21 cellular contexts compared by ENCODE assay signal in the genomic region with DNA sequence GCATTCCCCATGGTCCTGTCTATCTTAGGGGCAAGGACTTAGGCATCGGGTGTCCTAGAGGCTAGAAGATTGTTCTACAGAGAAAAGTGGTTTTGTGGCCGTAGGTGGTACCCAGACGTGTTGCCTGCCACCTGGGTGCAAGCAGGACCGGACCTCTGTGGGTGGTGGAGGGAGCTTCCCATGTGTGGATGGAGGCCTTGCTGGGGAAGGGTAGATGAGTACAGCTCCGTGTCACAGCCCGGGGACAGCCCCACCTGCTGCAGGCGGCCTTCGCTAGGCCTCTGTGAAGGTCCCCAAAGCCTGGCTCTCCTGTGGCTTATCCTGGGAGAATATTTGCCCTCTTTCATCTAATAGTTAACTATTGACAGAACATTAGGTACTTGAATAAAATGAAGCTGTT. TPM values are rescaled to one million over a fixed set of nuclear protein-coding genes. Genes with fewer than 3 reads are reported as not detected.
DNase-seq lines count a peak whose midpoint lies in the region; ATAC-seq, FAIRE-seq and TF ChIP-seq lines count a peak whose summit lies in the region.
"Had no signal": no experiment of that assay in that cellular context is flagged by ENCODE, and none has a peak within 500 bp of the region (broad histone marks: within the 10 kb centered on the region; RNA-seq: fewer than 3 reads in every experiment).

No MANE protein-coding gene starts in this region.

- H3K4me1 ChIP-seq in astrocyte (ENCODE audit: insufficient read depth, low read length) (peaks cover 17% of the 10 kb centered on the region), mesendoderm (ENCODE audit: control insufficient read depth, low read depth, low read length) (peaks cover 2% of the 10 kb centered on the region), upper lobe of left lung (peaks cover 3 to 32% (median 29%) of the 10 kb centered on the region in 4 donors)

- no peak overlapping the region for H3K4me3 ChIP-seq in astrocyte (ENCODE audit: insufficient read depth, low read depth, low read length)
- no peak overlapping the region for H3K4me3 ChIP-seq in mesendoderm (ENCODE audit: low read length)
- no peak overlapping the region for H3K4me3 ChIP-seq in upper lobe of left lung
- H3K4me3 ChIP-seq: GM12878 had no signal

- TF ChIP-seq CTCF in natural killer cell (IDR thresholded peaks at IDR 0.05): no peak
- no peak for TF ChIP-seq CTCF in astrocyte (IDR thresholded peaks at IDR 0.05; ENCODE audit: insufficient read depth, low read depth, low read length)
- no peak for TF ChIP-seq CTCF in upper lobe of left lung (IDR thresholded peaks at IDR 0.05)

- FAIRE-seq in astrocyte (lab: Jason Lieb, UNC) (no peak), GM12892 (lab: Jason Lieb, UNC) (no peak)
- FAIRE-seq: GM12878, GM19239, H1 had no signal

- H3K18ac ChIP-seq in mesendoderm (ENCODE audit: low read length): no peak overlapping the region

- H3K9me3 ChIP-seq in astrocyte (ENCODE audit: insufficient read depth, low read depth, low read length): no peaks in the 10 kb centered on the region
- peaks cover 0 to 4% (median 0%) of the 10 kb centered on the region in 4 donors for H3K9me3 ChIP-seq in upper lobe of left lung

- no peak overlapping the region for H2BK5ac ChIP-seq in mesendoderm (ENCODE audit: low read length)

- no peak overlapping the region for H3K4ac ChIP-seq in mesendoderm (ENCODE audit: low read depth, low read length)

- H3K36me3 Mint-ChIP-seq in natural killer cell treated with Interleukin-12 subunit alpha and Interleukin-12 subunit beta and Interleukin-15 and Interleukin-18, amount 100 ng/mL, for 72 hours: no peaks in the 10 kb centered on the region
- H3K36me3 Mint-ChIP-seq in natural killer cell (no peaks in the 10 kb centered on the region), astrocyte (ENCODE audit: low read depth, unreplicated experiment) (peaks cover 12% of the 10 kb centered on the region)
- H3K36me3 Mint-ChIP-seq in effector memory CD8-positive, alpha-beta T cell (ENCODE audit: insufficient read depth): no peaks in the 10 kb centered on the region

- no peak for DNase-seq in natural killer cell treated with Interleukin-12 subunit alpha and Interleukin-12 subunit beta and Interleukin-15 and Interleukin-18, amount 100 ng/mL, for 72 hours (ENCODE audit: low spot score)
- DNase-seq in natural killer cell: no peak
- no peak for DNase-seq in astrocyte (ENCODE audit: low read depth)
- DNase-seq in mesendoderm: no peak
- DNase-seq in upper lobe of left lung: peak in 1 of 2 donors; percentile 33
- DNase-seq in cortex of kidney (lab: John Stamatoyannopoulos, UW): no peak
- DNase-seq in GM12892 (ENCODE audit: insufficient read length): no peak
- DNase-seq in effector memory CD8-positive, alpha-beta T cell: no peak
- DNase-seq: Calu3; CD4-positive, alpha-beta memory T cell; GF-D8; NCI-H1417 treated with DMSO at 0.1 percent for 48 hours; NCI-H187 treated with DMSO at 0.1 percent for 48 hours; NCI-H2227 treated with DMSO at 0.1 percent for 48 hours; NCI-H524; NCI-H82; SIG-M5 had no signal

- no peak overlapping the region for H3K56ac ChIP-seq in mesendoderm (ENCODE audit: low read length)

- no peak overlapping the region for H2BK120ac ChIP-seq in mesendoderm (ENCODE audit: low read depth, low read length)

- H3K79me2 ChIP-seq in astrocyte (ENCODE audit: insufficient read depth, low read length) (peaks cover 88% of the 10 kb centered on the region), mesendoderm (ENCODE audit: control insufficient read depth, insufficient read depth, low read length) (no peaks in the 10 kb centered on the region)

- peaks cover 10% of the 10 kb centered on the region for H3K79me1 ChIP-seq in mesendoderm (ENCODE audit: low read length)

- H3K27ac ChIP-seq in astrocyte (ENCODE audit: low read depth, low read length) (no peak overlapping the region), mesendoderm (ENCODE audit: low read depth, low read length) (no peak overlapping the region), upper lobe of left lung (peak overlapping the region in 3 of 4 donors; percentile 0 to 69 (median 42))

- H2BK15ac ChIP-seq in mesendoderm (replicated peaks; ENCODE audit: low read depth): no peak overlapping the region

- H2AFZ ChIP-seq in astrocyte (ENCODE audit: low read depth, low read length): no peak overlapping the region

- H4K5ac ChIP-seq in mesendoderm (ENCODE audit: low read length): no peak overlapping the region

- H4K8ac ChIP-seq in mesendoderm (ENCODE audit: low read depth, low read length): no peak overlapping the region

- H3K27me3 Mint-ChIP-seq in natural killer cell treated with Interleukin-12 subunit alpha and Interleukin-12 subunit beta and Interleukin-15 and Interleukin-18, amount 100 ng/mL, for 72 hours: no peaks in the 10 kb centered on the region
- no peaks in the 10 kb centered on the region for H3K27me3 Mint-ChIP-seq in natural killer cell (ENCODE audit: low read depth in 2 of 2)
- H3K27me3 Mint-ChIP-seq in astrocyte (ENCODE audit: low read depth, unreplicated experiment): no peaks in the 10 kb centered on the region
- peaks cover 0 to 6% of the 10 kb centered on the region in 2 donors for H3K27me3 Mint-ChIP-seq in effector memory CD8-positive, alpha-beta T cell
- H3K27me3 Mint-ChIP-seq: B cell had no signal

- peak overlapping the region; percentile 39 for H3K23ac ChIP-seq in mesendoderm (ENCODE audit: low read length)

- peaks cover 2% of the 10 kb centered on the region for H3K36me3 ChIP-seq in astrocyte (ENCODE audit: insufficient read depth, low read length)
- no peaks in the 10 kb centered on the region for H3K36me3 ChIP-seq in mesendoderm (ENCODE audit: control insufficient read depth, insufficient read depth, low read length)
- no peaks in the 10 kb centered on the region for H3K36me3 ChIP-seq in upper lobe of left lung

- H3K9ac ChIP-seq in astrocyte (ENCODE audit: low read length) (no peak overlapping the region), mesendoderm (ENCODE audit: low read length) (no peak overlapping the region)

- no peaks in the 10 kb centered on the region for H3K9me3 Mint-ChIP-seq in natural killer cell treated with Interleukin-12 subunit alpha and Interleukin-12 subunit beta and Interleukin-15 and Interleukin-18, amount 100 ng/mL, for 72 hours
- no peaks in the 10 kb centered on the region for H3K9me3 Mint-ChIP-seq in natural killer cell
- H3K9me3 Mint-ChIP-seq in astrocyte (ENCODE audit: unreplicated experiment): no peaks in the 10 kb centered on the region
- H3K9me3 Mint-ChIP-seq in effector memory CD8-positive, alpha-beta T cell: no peaks in the 10 kb centered on the region

- H3K27ac Mint-ChIP-seq in natural killer cell treated with Interleukin-12 subunit alpha and Interleukin-12 subunit beta and Interleukin-15 and Interleukin-18, amount 100 ng/mL, for 72 hours: no peak overlapping the region
- H3K27ac Mint-ChIP-seq in natural killer cell (no peak overlapping the region), astrocyte (ENCODE audit: unreplicated experiment) (peak overlapping the region; percentile 66)
- H3K27ac Mint-ChIP-seq in effector memory CD8-positive, alpha-beta T cell: no peak overlapping the region
- H3K27ac Mint-ChIP-seq: B cell had no signal

- H4K20me1 ChIP-seq in astrocyte (ENCODE audit: insufficient read depth, low read length): peaks cover 92% of the 10 kb centered on the region

- intact Hi-C loops in natural killer cell (cut with micrococcal nuclease): no loop called here

- H3K27me3 ChIP-seq in astrocyte (ENCODE audit: insufficient read depth, low read length) (no peaks in the 10 kb centered on the region), mesendoderm (ENCODE audit: insufficient read depth, low read length, poor library complexity) (no peaks in the 10 kb centered on the region), upper lobe of left lung (no peaks in the 10 kb centered on the region)

- H3K4me3 Mint-ChIP-seq in natural killer cell treated with Interleukin-12 subunit alpha and Interleukin-12 subunit beta and Interleukin-15 and Interleukin-18, amount 100 ng/mL, for 72 hours: no peak overlapping the region
- H3K4me3 Mint-ChIP-seq in natural killer cell (no peak overlapping the region), astrocyte (ENCODE audit: unreplicated experiment) (peak overlapping the region; percentile 3)
- no peak overlapping the region for H3K4me3 Mint-ChIP-seq in effector memory CD8-positive, alpha-beta T cell
- H3K4me3 Mint-ChIP-seq: B cell; CD4-positive, alpha-beta memory T cell had no signal

- no CpG with 5 or more reads among the region's 8 CpGs for WGBS in mesendoderm (ENCODE audit: extremely low coverage, insufficient coverage, low lambda C conversion rate)
- 82 to 91% methylated on average over 8 of the region's 8 CpGs for WGBS in upper lobe of left lung, 2 donors

- peak; percentile 22 to 43 for ATAC-seq in natural killer cell treated with Interleukin-12 subunit alpha and Interleukin-12 subunit beta and Interleukin-15 and Interleukin-18, amount 100 ng/mL, for 72 hours
- ATAC-seq in natural killer cell (no peak), upper lobe of left lung (ENCODE audit: low FRiP score in 2 of 2) (no peak)
- ATAC-seq in effector memory CD8-positive, alpha-beta T cell (replicated peaks): no peak
- ATAC-seq: GM12878 had no signal

- no peak for TF ChIP-seq POLR2A in upper lobe of left lung (IDR thresholded peaks at IDR 0.05)
- no peak for TF ChIP-seq POLR2A in GM12892 (IDR thresholded peaks at IDR 0.05; ENCODE audit: low read depth, low read length)

- H2AK5ac ChIP-seq in mesendoderm (ENCODE audit: low read length): no peak overlapping the region

- peaks cover 4 to 12% of the 10 kb centered on the region in 2 donors for H3K4me1 Mint-ChIP-seq in natural killer cell treated with Interleukin-12 subunit alpha and Interleukin-12 subunit beta and Interleukin-15 and Interleukin-18, amount 100 ng/mL, for 72 hours (ENCODE audit: low read depth in 2 of 2)
- H3K4me1 Mint-ChIP-seq in natural killer cell (peaks cover 5 to 17% of the 10 kb centered on the region in 2 donors), astrocyte (ENCODE audit: low read depth, unreplicated experiment) (peaks cover 59% of the 10 kb centered on the region)
- H3K4me1 Mint-ChIP-seq in effector memory CD8-positive, alpha-beta T cell (ENCODE audit: low read depth in 2 of 2): peaks cover 0 to 1% of the 10 kb centered on the region in 2 donors
- H3K4me1 Mint-ChIP-seq: B cell; CD4-positive, alpha-beta memory T cell had no signal

- no peak for TF ChIP-seq EP300 in upper lobe of left lung (IDR thresholded peaks at IDR 0.05)

- H3K4me2 ChIP-seq in astrocyte (ENCODE audit: low read length): no peak overlapping the region
- H3K4me2 ChIP-seq in mesendoderm (ENCODE audit: low read length): no peak overlapping the region

RNA-seq across cellular contexts. Expression of gene CTIF, which starts 25.3 kb away (rescaled TPM):
- 10 to 100 TPM in 1 of 2 donors, 1 to 10 TPM in 1; 8.4 to 13.0 TPM for total RNA-seq in natural killer cell treated with Interleukin-12 subunit alpha and Interleukin-12 subunit beta and Interleukin-15 and Interleukin-18, amount 100 ng/mL, for 72 hours
- total RNA-seq in natural killer cell (10 to 100 TPM in 1 of 3 donors, 1 to 10 TPM in 2; 6.9 to 10.2 (median 8.2) TPM), astrocyte (93.6 and 101 TPM in 2 replicates), upper lobe of left lung (10 to 100 TPM; 32.1 to 62.4 (median 47.8) TPM)
- 11.5 TPM for polyA plus RNA-seq in mesendoderm (2013, experiment 1 of 2)
- 14.5 TPM for polyA plus RNA-seq in mesendoderm (2013, experiment 2 of 2)
- 4.1 TPM for polyA plus RNA-seq in GM12892 (2012; ENCODE audit: missing spikeins)
- polyA plus RNA-seq: CD4-positive, alpha-beta memory T cell had no signal

Comparison
In these comparisons a context has a peak if more than half of its experiments do, and no peak if none do; other contexts are left out.
1. ATAC-seq: peak in natural killer cell treated with Interleukin-12 subunit alpha and Interleukin-12 subunit beta and Interleukin-15 and Interleukin-18, amount 100 ng/mL, for 72 hours (2 of 2); none in natural killer cell (0 of 3), upper lobe of left lung (0 of 2) and effector memory CD8-positive, alpha-beta T cell (single experiment).
2. H3K27ac ChIP-seq: peak in upper lobe of left lung (3 of 4); none in astrocyte (single experiment) and mesendoderm (single experiment).